In genomic region chr22:27986459-27986858, GRCh38 we compare ENCODE assay signal across 17 cellular contexts.
DNase-seq lines count a peak whose midpoint lies in the region; TF ChIP-seq lines count a peak whose summit lies in the region.
"Had no signal": no experiment of that assay in that cellular context is flagged by ENCODE, and none has a peak within 500 bp of the region (broad histone marks: within the 10 kb centered on the region; RNA-seq: fewer than 3 reads in every experiment).

No MANE protein-coding gene starts in this region.

- H4K20me1 ChIP-seq in MM.1S (ENCODE audit: insufficient read depth, low read length): no peaks in the 10 kb centered on the region

- H3K4me2 ChIP-seq in MM.1S (ENCODE audit: low read depth, low read length): no peak overlapping the region
- H3K4me2 ChIP-seq: GM23338 had no signal

- H3K27ac ChIP-seq in coronary artery (no peak overlapping the region), sigmoid colon (no peak overlapping the region), MM.1S (ENCODE audit: low read length) (no peak overlapping the region)
- H3K27ac ChIP-seq: HL-60 had no signal

- peaks cover 0 to 77% (median 12%) of the 10 kb centered on the region in 4 donors for H3K36me3 ChIP-seq in sigmoid colon
- H3K36me3 ChIP-seq in MM.1S (replicated peaks; ENCODE audit: insufficient read depth, low read length): no peaks in the 10 kb centered on the region

- intact Hi-C loops in sigmoid colon (cut with DNase I): no loop called here

- TF ChIP-seq EP300 in sigmoid colon (IDR thresholded peaks at IDR 0.05): no peak

- H3K27me3 ChIP-seq in sigmoid colon (no peaks in the 10 kb centered on the region), MM.1S (replicated peaks; ENCODE audit: insufficient read depth, low read length) (no peaks in the 10 kb centered on the region)

- TF ChIP-seq CTCF in NB4 (IDR thresholded peaks at IDR 0.05; ENCODE audit: low read depth, low read length) (no peak), coronary artery (IDR thresholded peaks at IDR 0.05) (no peak), sigmoid colon (IDR thresholded peaks at IDR 0.05) (no peak), MM.1S (IDR thresholded peaks at IDR 0.05; ENCODE audit: low read length) (no peak)

- peaks cover 0 to 7% (median under 1%) of the 10 kb centered on the region in 4 donors for H3K4me1 ChIP-seq in sigmoid colon
- H3K4me1 ChIP-seq in MM.1S (ENCODE audit: low read length): no peaks in the 10 kb centered on the region

- no peaks in the 10 kb centered on the region for H3K9me2 ChIP-seq in MM.1S (replicated peaks; ENCODE audit: insufficient read depth, low read length)

- no peaks in the 10 kb centered on the region for H3K79me2 ChIP-seq in MM.1S (ENCODE audit: low read length)

- 90 to 92% methylated on average over 5 of the region's 5 CpGs for WGBS in sigmoid colon, 2 donors

- H3K4me3 ChIP-seq in NB4 (ENCODE audit: low read depth, low read length) (no peak overlapping the region), coronary artery (no peak overlapping the region), sigmoid colon (no peak overlapping the region), MM.1S (ENCODE audit: low read length) (no peak overlapping the region)
- H3K4me3 ChIP-seq: GM23338 had no signal

- H3K9ac ChIP-seq in MM.1S (ENCODE audit: low read length): no peak overlapping the region

- DNase-seq in activated effector memory CD4-positive, alpha-beta T cell treated with anti-CD3 and anti-CD28 coated beads, Interleukin-2, amount 50 U/mL, for 16 hours: peak; percentile 21
- no peak for DNase-seq in activated effector memory CD4-positive, alpha-beta T cell treated with Interleukin-2 at 50 U/mL for 16 hours
- peak; percentile 55 for DNase-seq in NB4 (ENCODE audit: low read depth)
- peak; percentile 26 for DNase-seq in coronary artery (ENCODE audit: low spot score)
- DNase-seq in sigmoid colon: peak; percentile 9
- no peak for DNase-seq in MM.1S
- DNase-seq in midbrain (lab: John Stamatoyannopoulos, UW): no peak
- DNase-seq in EL: no peak
- DNase-seq: DMS79, KBM-7, NCI-H1105, NCI-H187, NCI-H2171, NCI-H446 treated with DMSO at 0.1 percent for 48 hours, NCI-H748 treated with DMSO at 0.1 percent for 48 hours had no signal

- H3K9me3 ChIP-seq in sigmoid colon: no peaks in the 10 kb centered on the region
- no peaks in the 10 kb centered on the region for H3K9me3 ChIP-seq in MM.1S (replicated peaks; ENCODE audit: insufficient read depth, low read length)

- no peaks in the 10 kb centered on the region for H3F3A ChIP-seq in MM.1S (ENCODE audit: insufficient read depth, low read length)

- TF ChIP-seq POLR2A in NB4 (IDR thresholded peaks at IDR 0.05; ENCODE audit: extremely low read depth, insufficient read length): no peak
- no peak for TF ChIP-seq POLR2A in sigmoid colon (IDR thresholded peaks at IDR 0.05)

- H2AFZ ChIP-seq in MM.1S (ENCODE audit: low read length): no peak overlapping the region
- H2AFZ ChIP-seq: GM23338 had no signal

Comparison
In these comparisons a context has a peak if more than half of its experiments do, and no peak if none do; other contexts are left out.
1. DNase-seq: peak in activated effector memory CD4-positive, alpha-beta T cell treated with anti-CD3 and anti-CD28 coated beads, Interleukin-2, amount 50 U/mL, for 16 hours (single experiment), NB4 (single experiment), coronary artery (single experiment) and sigmoid colon (single experiment); none in activated effector memory CD4-positive, alpha-beta T cell treated with Interleukin-2 at 50 U/mL for 16 hours (single experiment), MM.1S (single experiment), midbrain (single experiment) and EL (single experiment).